Comparison of ENCODE assay signal across 1 cellular context in genomic region chr9:123867971-123868370, GRCh38.
TF ChIP-seq lines count a peak whose summit lies in the region.

No MANE protein-coding gene starts in this region.

TF ChIP-seq in K562, 482 proteins besides CTCF, POLR2A, EP300 and RAD21 (continued from another document):
- TF ChIP-seq MEIS2 (IDR thresholded peaks at IDR 0.05; ENCODE audit: partially characterized antibody): peak; percentile 82
